8 cellular contexts compared by ENCODE assay signal in the genomic region with DNA sequence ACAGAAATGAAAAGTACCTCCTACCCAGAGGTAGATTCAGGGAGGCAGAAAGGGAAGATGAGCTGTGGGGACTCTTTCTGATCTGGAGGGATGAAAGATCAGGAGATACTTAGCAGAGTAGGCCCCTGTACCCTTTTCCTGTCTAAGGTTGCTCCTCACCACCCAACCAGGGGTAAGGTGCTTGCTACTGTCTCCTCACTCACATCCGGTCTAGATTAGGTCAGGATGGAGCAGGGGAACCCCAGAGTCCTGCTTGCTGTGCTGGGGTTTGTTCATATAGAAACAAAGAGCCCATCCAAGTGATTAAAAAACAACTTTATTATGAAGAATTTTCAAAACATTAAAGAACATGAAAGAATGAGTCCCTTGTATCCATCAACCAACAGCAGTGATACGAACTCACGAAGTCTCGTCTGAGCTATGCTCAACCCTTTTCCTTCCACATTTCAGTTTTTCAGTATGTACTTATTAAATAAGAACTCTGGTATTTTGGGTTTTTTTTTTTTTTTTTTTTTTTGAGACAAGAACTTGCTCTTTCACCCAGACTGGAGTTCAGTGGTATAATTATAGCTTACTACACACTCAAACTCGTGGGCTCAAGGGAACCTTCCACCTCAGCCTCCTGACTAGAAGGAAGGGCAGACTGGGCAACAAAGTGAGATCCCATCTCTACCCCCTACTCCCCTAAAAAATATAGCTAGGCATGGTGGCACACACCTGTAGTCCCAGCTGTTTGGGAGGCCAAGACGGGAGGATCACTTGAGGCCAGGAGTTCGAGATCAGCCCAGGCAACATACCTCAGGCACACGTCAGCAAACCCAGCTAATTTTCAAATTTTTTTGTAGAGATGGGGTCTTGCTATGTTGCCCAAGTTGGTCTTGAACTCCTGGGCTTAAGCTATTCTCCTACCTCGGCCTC. TPM values are rescaled to one million over a fixed set of nuclear protein-coding genes. Genes with fewer than 3 reads are reported as not detected.
DNase-seq lines count a peak whose midpoint lies in the region; ATAC-seq and TF ChIP-seq lines count a peak whose summit lies in the region.

No MANE protein-coding gene starts in this region.

- H3K9me3 Mint-ChIP-seq in activated CD4-positive, alpha-beta memory T cell treated with anti-CD3 and anti-CD28 coated beads, Interleukin-2, amount 10 ng/mL, durations not matched to agents 7 days and 5 days, result no peaks in the 10 kb centered on the region

- H3K4me3 ChIP-seq in muscle layer of duodenum (ENCODE audit: low read depth in 1 of 2, low read length in 2 of 2) (peak overlapping the region in 1 of 2 donors; percentile 23), sigmoid colon (no peak overlapping the region)

- peak overlapping the region; percentile 99 for H3K27ac Mint-ChIP-seq in activated CD4-positive, alpha-beta memory T cell treated with anti-CD3 and anti-CD28 coated beads, Interleukin-2, amount 10 ng/mL, durations not matched to agents 7 days and 5 days

- H3K27me3 Mint-ChIP-seq in activated CD4-positive, alpha-beta memory T cell treated with anti-CD3 and anti-CD28 coated beads, Interleukin-2, amount 10 ng/mL, durations not matched to agents 7 days and 5 days, result no peaks in the 10 kb centered on the region

- H3K36me3 Mint-ChIP-seq in activated CD4-positive, alpha-beta memory T cell treated with anti-CD3 and anti-CD28 coated beads, Interleukin-2, amount 10 ng/mL, durations not matched to agents 7 days and 5 days (ENCODE audit: low read depth), result peaks cover 42% of the 10 kb centered on the region

- TF ChIP-seq CTCF in sigmoid colon (IDR thresholded peaks at IDR 0.05), result no peak

- CTCF ChIA-PET in activated CD4-positive, alpha-beta memory T cell treated with anti-CD3 and anti-CD28 coated beads, Interleukin-2, amount 10 ng/mL, durations not matched to agents 7 days and 5 days (lab: Charles Lee), result interaction anchor here (0.7 to 1.4 kb wide), 5 partner anchors 21 to 379 kb away, joined by 3 to 7 read pairs (median 3); no protein-coding TSS in a partner anchor

- DNase-seq in activated CD4-positive, alpha-beta memory T cell treated with anti-CD3 and anti-CD28 coated beads, Interleukin-2, amount 10 ng/mL, durations not matched to agents 7 days and 5 days, result peak; percentile 71
- no peak for DNase-seq in sigmoid colon
- no peak for DNase-seq in mucosa of gallbladder (ENCODE audit: low spot score)
- DNase-seq in NCI-H1436 (lab: John Stamatoyannopoulos, UW), result no peak
- no peak for DNase-seq in cardiac septum (ENCODE audit: low spot score)

- H3K27ac ChIP-seq in muscle layer of duodenum (ENCODE audit: low read length), result peak overlapping the region; percentile 14
- H3K27ac ChIP-seq in sigmoid colon, result peak overlapping the region in 1 of 4 donors; percentile 92

- POLR2A ChIA-PET in activated CD4-positive, alpha-beta memory T cell treated with anti-CD3 and anti-CD28 coated beads, Interleukin-2, amount 10 ng/mL, durations not matched to agents 7 days and 5 days (lab: Charles Lee), result interaction anchor here (0.9 to 2.4 kb wide), 7 partner anchors 8 to 328 kb away, joined by 3 to 6 read pairs (median 5); no protein-coding TSS in a partner anchor

- no peak for TF ChIP-seq POLR2A in sigmoid colon (IDR thresholded peaks at IDR 0.05)

- intact Hi-C loops in sigmoid colon (cut with DNase I) (no loop called here), cardiac septum (cut with DNase I) (no loop called here)

- H3K4me1 Mint-ChIP-seq in activated CD4-positive, alpha-beta memory T cell treated with anti-CD3 and anti-CD28 coated beads, Interleukin-2, amount 10 ng/mL, durations not matched to agents 7 days and 5 days, result peaks cover 50% of the 10 kb centered on the region

- peaks cover 0 to 5% of the 10 kb centered on the region in 2 donors for H3K36me3 ChIP-seq in muscle layer of duodenum (ENCODE audit: control insufficient read depth in 1 of 2, insufficient read depth in 2 of 2, low read length in 2 of 2)
- no peaks in the 10 kb centered on the region for H3K36me3 ChIP-seq in sigmoid colon

- WGBS in sigmoid colon, 2 donors, result 72 to 88% methylated on average over 9 of the region's 9 CpGs

- no peak for TF ChIP-seq EP300 in sigmoid colon (IDR thresholded peaks at IDR 0.05)

- no peaks in the 10 kb centered on the region for H3K27me3 ChIP-seq in muscle layer of duodenum (ENCODE audit: low read depth, low read length)
- no peaks in the 10 kb centered on the region for H3K27me3 ChIP-seq in sigmoid colon

- H3K4me1 ChIP-seq in muscle layer of duodenum (ENCODE audit: control insufficient read depth in 1 of 2, insufficient read depth in 2 of 2, low read length in 2 of 2) (peaks cover 11% of the 10 kb centered on the region in 2 donors), sigmoid colon (peaks cover 0 to 30% (median 23%) of the 10 kb centered on the region in 4 donors)

- ATAC-seq in GM18508 (IDR thresholded peaks at IDR 0.05; ENCODE audit: insufficient read depth, unreplicated experiment) (peak; percentile 36), HG03060 (IDR thresholded peaks at IDR 0.05; ENCODE audit: low read depth, unreplicated experiment) (peak; percentile 31)

- H3K4me3 Mint-ChIP-seq in activated CD4-positive, alpha-beta memory T cell treated with anti-CD3 and anti-CD28 coated beads, Interleukin-2, amount 10 ng/mL, durations not matched to agents 7 days and 5 days, result peak overlapping the region; percentile 99

- H3K9me3 ChIP-seq in muscle layer of duodenum (ENCODE audit: control insufficient read depth in 1 of 2, low read length in 2 of 2) (no peaks in the 10 kb centered on the region), sigmoid colon (no peaks in the 10 kb centered on the region)

RNA-seq across cellular contexts. Expression of a gene that starts 3.1 kb away (rescaled TPM):
- total RNA-seq in activated CD4-positive, alpha-beta memory T cell treated with anti-CD3 and anti-CD28 coated beads, Interleukin-2, amount 10 ng/mL, durations not matched to agents 7 days and 5 days, result 10 to 100 TPM; 59.3 to 62.0 TPM
- total RNA-seq in sigmoid colon, result 10 to 100 TPM; 11.7 to 21.9 (median 14.8) TPM
- 10 to 100 TPM; 18.6 to 29.4 (median 20.1) TPM for polyA plus RNA-seq in sigmoid colon
- total RNA-seq in mucosa of gallbladder, result 29.3 TPM
- 7.4 TPM for total RNA-seq in cardiac septum

RNA-seq across cellular contexts. Expression of a gene that starts 28.5 kb away (rescaled TPM):
- total RNA-seq in activated CD4-positive, alpha-beta memory T cell treated with anti-CD3 and anti-CD28 coated beads, Interleukin-2, amount 10 ng/mL, durations not matched to agents 7 days and 5 days, result 10 to 100 TPM; 48.4 to 48.8 TPM
- total RNA-seq in sigmoid colon (10 to 100 TPM; 50.1 to 75.7 (median 68.6) TPM), mucosa of gallbladder (78.9 TPM), cardiac septum (55.1 TPM)
- 10 to 100 TPM; 13.4 to 31.6 (median 15.6) TPM for polyA plus RNA-seq in sigmoid colon
